In the genomic region with DNA sequence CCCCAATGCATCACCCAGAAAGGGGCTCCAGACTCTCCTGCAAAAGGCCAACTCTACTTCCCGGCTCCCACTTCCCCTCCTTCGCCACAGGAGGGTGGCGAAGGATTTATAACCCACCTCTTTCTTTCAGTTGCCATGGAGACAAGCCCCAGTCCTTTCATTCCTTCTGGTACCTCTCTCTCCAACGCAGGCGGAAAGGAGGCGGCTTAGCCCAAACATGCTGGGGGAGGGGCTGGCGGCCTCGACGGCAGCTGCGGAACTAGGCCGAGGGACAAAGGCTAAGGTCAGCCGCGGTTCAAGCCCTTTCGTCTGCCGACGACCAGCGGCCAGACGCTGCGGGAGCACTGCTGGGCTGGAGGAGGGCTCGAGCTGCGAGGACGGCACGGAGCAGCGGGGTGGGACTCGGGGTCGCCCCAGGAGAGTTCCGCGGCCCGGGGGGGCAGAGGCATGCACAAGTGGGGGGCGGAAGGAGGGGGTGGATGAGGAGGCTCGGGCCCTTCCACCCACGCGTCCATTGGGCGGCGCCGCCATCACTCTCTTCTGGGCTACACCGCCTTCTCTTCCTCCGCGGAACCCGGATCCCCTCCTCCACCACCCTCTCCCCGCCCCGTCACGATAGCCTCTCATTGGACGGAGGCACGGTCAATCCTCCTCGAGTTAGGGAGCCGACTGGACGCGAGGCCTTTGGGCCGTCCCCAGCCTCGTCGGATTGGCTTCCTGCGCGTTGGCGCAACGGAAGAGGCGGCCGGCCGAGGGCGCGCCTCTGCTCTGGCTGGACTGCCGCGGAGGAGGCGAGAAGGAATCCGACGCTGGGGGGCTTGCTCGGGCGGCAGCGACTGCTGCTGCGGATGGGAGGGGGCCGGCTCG, we compare ENCODE assay signal across 8 cellular contexts. TPM values are rescaled to one million over a fixed set of nuclear protein-coding genes. Genes with fewer than 3 reads are reported as not detected.
DNase-seq lines count a peak whose midpoint lies in the region; ATAC-seq, FAIRE-seq and TF ChIP-seq lines count a peak whose summit lies in the region.

Gene PANK2 (plus strand): TSS at position 766 of the 867 bp plus-strand sequence.

- peaks cover 64% of the 10 kb centered on the region for H3K79me2 ChIP-seq in keratinocyte (ENCODE audit: control insufficient read depth, insufficient read depth, low read length)

- H3K36me3 ChIP-seq in BE2C (peaks cover 21% of the 10 kb centered on the region), keratinocyte (ENCODE audit: control insufficient read depth in 2 of 2, extremely low read depth in 1 of 2, insufficient read depth in 2 of 2, low read length in 2 of 2) (peaks cover 0 to 10% of the 10 kb centered on the region in 2 experiments)

- H3K4me2 ChIP-seq in keratinocyte (ENCODE audit: control insufficient read depth, extremely low read depth, insufficient read depth, low read depth, low read length): peak within 1 kb of the TSS; percentile 84

- TF ChIP-seq CTCF in BE2C (IDR thresholded peaks at IDR 0.05; ENCODE audit: low read depth, low read length) (peak; percentile 75), keratinocyte (optimal IDR thresholded peaks at IDR 0.05 in 1 of 3, IDR thresholded peaks at IDR 0.05 in 1 of 3, conservative IDR thresholded peaks at IDR 0.05 in 1 of 3; ENCODE audit: extremely low read depth in 1 of 3, insufficient read depth in 2 of 3, low read length in 3 of 3) (peak; percentile 16 to 45 (median 43))

- dilution Hi-C loops in keratinocyte (cut with MboI; ENCODE audit: extremely low pct_ligation_motif_present, low sequenced_read_pairs): no loop called here

- no peaks in the 10 kb centered on the region for H3K9me3 ChIP-seq in BE2C
- no peaks in the 10 kb centered on the region for H3K9me3 ChIP-seq in keratinocyte (ENCODE audit: control insufficient read depth, low read depth, low read length)

- H3K27me3 ChIP-seq in BE2C (no peaks in the 10 kb centered on the region), keratinocyte (ENCODE audit: control insufficient read depth, extremely low read depth, insufficient read depth, low read length) (no peaks in the 10 kb centered on the region)

- ATAC-seq in HG03439 (IDR thresholded peaks at IDR 0.05; ENCODE audit: unreplicated experiment): peak; percentile 94

- peak within 1 kb of the TSS; percentile 90 for H2AFZ ChIP-seq in keratinocyte (ENCODE audit: control insufficient read depth, low read length)

- H3K9me1 ChIP-seq in keratinocyte (ENCODE audit: control insufficient read depth, extremely low read depth, insufficient read depth, low read length): no peaks in the 10 kb centered on the region

- peaks cover 34% of the 10 kb centered on the region for H4K20me1 ChIP-seq in keratinocyte (ENCODE audit: control insufficient read depth, extremely low read depth, insufficient read depth, low read length)

- H3K4me1 ChIP-seq in BE2C (peaks cover 10% of the 10 kb centered on the region), keratinocyte (ENCODE audit: control insufficient read depth, extremely low read depth, insufficient read depth, low read length) (peaks cover 40% of the 10 kb centered on the region)

- DNase-seq in BE2C: peak; percentile 99
- DNase-seq in NCI-H510A (lab: John Stamatoyannopoulos, UW): peak; percentile 99
- peak; percentile 94 for DNase-seq in activated CD4-positive, alpha-beta T cell treated with anti-CD3 and anti-CD28 coated beads for 1 hour
- peak; percentile 99 for DNase-seq in cerebellum (ENCODE audit: low spot score)
- DNase-seq in keratinocyte (ENCODE audit: low read depth, low spot score): peak; percentile 78
- peak; percentile 91 to 94 for DNase-seq in stimulated activated CD4-positive, alpha-beta T cell treated with anti-CD3 and anti-CD28 coated beads, Interleukin-15, amount 100 ng/mL, for 1 hour (ENCODE audit: low read depth in 1 of 2, low spot score in 1 of 2)

- H3K4me3 ChIP-seq in BE2C (ENCODE audit: low read depth, low read length) (peak within 1 kb of the TSS; percentile 97), keratinocyte (ENCODE audit: control insufficient read depth in 2 of 3, extremely low read depth in 1 of 3, insufficient read depth in 2 of 3, low read depth in 1 of 3, low read length in 3 of 3) (peak within 1 kb of the TSS; percentile 70 to 91 (median 90))

- peak within 1 kb of the TSS; percentile 83 for H3K27ac ChIP-seq in keratinocyte (ENCODE audit: control insufficient read depth, insufficient read depth, low read length)

- TF ChIP-seq POLR2A in GM19193 (IDR thresholded peaks at IDR 0.05; ENCODE audit: extremely low read depth, insufficient read depth, insufficient read length): peak; percentile 78

- H3K9ac ChIP-seq in keratinocyte (ENCODE audit: control insufficient read depth, extremely low read depth, insufficient read depth, low read length): peak within 1 kb of the TSS; percentile 89

- FAIRE-seq in keratinocyte (lab: Jason Lieb, UNC): peak; percentile 39

RNA-seq across cellular contexts. Expression of gene PANK2, which starts in this region (rescaled TPM):
- 54.4 TPM for polyA plus RNA-seq in BE2C (2012; ENCODE audit: insufficient read depth, insufficient read length, low read depth)
- 34.8 TPM for total RNA-seq in cerebellum
- polyA plus RNA-seq in keratinocyte: 17.9 to 23.6 TPM (median 22.5 TPM) in 3 replicates
- 28.7 TPM for polyA plus RNA-seq in keratinocyte (2011; ENCODE audit: low read depth)
- polyA plus RNA-seq in keratinocyte (2011; cell fraction: cytosol; rRNA removed): 19.9 and 27.6 TPM in 2 replicates
- polyA plus RNA-seq in keratinocyte (2011; cell fraction: nucleus; rRNA removed): 39.0 and 40.5 TPM in 2 replicates
- 25.1 and 25.4 TPM in 2 replicates for polyA plus RNA-seq in keratinocyte (2012; ENCODE audit: low replicate concordance)
- 5.8 to 34.4 TPM (median 19.9 TPM) in 3 replicates for polyA minus RNA-seq in keratinocyte
- polyA minus RNA-seq in keratinocyte (2011; cell fraction: cytosol; rRNA and poly(A)+ RNA removed): 13.6 TPM
- polyA minus RNA-seq in keratinocyte (2011; cell fraction: nucleus; rRNA and poly(A)+ RNA removed): 8.5 and 17.2 TPM in 2 replicates

Comparison
In these comparisons a context has a peak if more than half of its experiments do, and no peak if none do; other contexts are left out.
1. Peak in every context shown above with its lines: DNase-seq, ATAC-seq, H3K4me3 ChIP-seq and H3K27ac ChIP-seq.